Comparison of ENCODE assay signal across 12 cellular contexts in the genomic region with DNA sequence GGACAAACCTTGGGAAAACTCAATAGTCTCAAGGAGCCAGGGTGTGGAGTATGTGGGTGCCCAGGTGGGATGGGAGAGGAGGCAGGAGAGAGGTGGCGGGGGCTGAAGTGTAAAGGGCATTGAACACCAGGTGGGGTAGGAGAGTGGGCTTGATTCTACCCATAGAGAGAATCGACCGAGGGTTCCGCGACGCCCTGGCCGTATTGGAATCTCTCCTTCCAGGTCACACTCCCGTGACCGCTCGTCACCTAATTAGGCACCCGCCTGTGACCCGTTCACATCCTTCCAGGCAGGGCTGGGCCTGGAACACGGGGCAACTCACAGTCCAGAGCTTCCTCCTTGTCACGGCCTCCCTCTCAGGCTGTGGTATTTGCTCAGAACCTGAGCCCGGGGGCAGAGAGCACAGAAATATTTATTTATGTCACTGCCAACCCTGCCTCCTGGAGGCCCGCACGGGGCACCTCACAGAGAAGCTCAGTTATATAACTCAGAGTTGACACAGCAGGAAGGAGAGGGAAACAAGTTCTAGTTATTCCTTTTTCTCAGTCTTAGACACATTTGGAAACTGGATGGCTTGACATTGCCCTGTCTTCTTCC. TPM values are rescaled to one million over a fixed set of nuclear protein-coding genes. Genes with fewer than 3 reads are reported as not detected.
DNase-seq lines count a peak whose midpoint lies in the region; ATAC-seq and TF ChIP-seq lines count a peak whose summit lies in the region.
"Had no signal": no experiment of that assay in that cellular context is flagged by ENCODE, and none has a peak within 500 bp of the region (broad histone marks: within the 10 kb centered on the region; RNA-seq: fewer than 3 reads in every experiment).

No MANE protein-coding gene starts in this region.

- ATAC-seq in activated naive CD8-positive, alpha-beta T cell treated with anti-CD3 and anti-CD28 coated beads, Interleukin-2, amount 10 ng/mL, durations not matched to agents 7 days and 5 days (ENCODE audit: low read depth): no peak
- no peak for ATAC-seq in activated naive CD8-positive, alpha-beta T cell treated with anti-CD3 and anti-CD28 coated beads, Interleukin-2, amount 50 U/mL, for 24 hours
- ATAC-seq in lower lobe of right lung: peak; percentile 96 to 97
- no peak for ATAC-seq in HG02885 (IDR thresholded peaks at IDR 0.05; ENCODE audit: poor library complexity, unreplicated experiment)
- ATAC-seq: activated T-cell treated with anti-CD3 and anti-CD28 coated beads, Interleukin-2, amount 50 U/mL, for 72 hours had no signal

- H3K27me3 Mint-ChIP-seq in activated naive CD8-positive, alpha-beta T cell treated with anti-CD3 and anti-CD28 coated beads, Interleukin-2, amount 10 ng/mL, durations not matched to agents 7 days and 5 days: peaks cover 11% of the 10 kb centered on the region
- no peaks in the 10 kb centered on the region for H3K27me3 Mint-ChIP-seq in activated naive CD8-positive, alpha-beta T cell treated with anti-CD3 and anti-CD28 coated beads, Interleukin-2, amount 50 U/mL, for 24 hours
- no peaks in the 10 kb centered on the region for H3K27me3 Mint-ChIP-seq in MCF 10A (ENCODE audit: insufficient read depth, unreplicated experiment)

- CTCF ChIA-PET in MCF 10A (lab: Yijun Ruan, JAX): interaction anchor here (0.7 kb wide), 1 partner anchor 21 kb away, joined by 3 read pairs; no protein-coding TSS in a partner anchor

- no peak for DNase-seq in activated naive CD8-positive, alpha-beta T cell treated with anti-CD3 and anti-CD28 coated beads, Interleukin-2, amount 10 ng/mL, durations not matched to agents 7 days and 5 days
- no peak for DNase-seq in activated naive CD8-positive, alpha-beta T cell treated with anti-CD3 and anti-CD28 coated beads, Interleukin-2, amount 50 U/mL, for 24 hours
- DNase-seq in MCF 10A (ENCODE audit: unreplicated experiment): peak; percentile 19
- DNase-seq in lower lobe of right lung: peak; percentile 86
- peak; percentile 76 for DNase-seq in ureter (ENCODE audit: low spot score)
- DNase-seq in stimulated activated CD4-positive, alpha-beta T cell treated with anti-CD3 and anti-CD28 coated beads, Interleukin-2, amount 100 ng/mL, for 48 hours: no peak
- DNase-seq in suprapubic skin (ENCODE audit: low spot score in 2 of 2): no peak
- DNase-seq: activated T-cell treated with anti-CD3 and anti-CD28 coated beads, Interleukin-2, amount 50 U/mL, for 72 hours; dorsolateral prefrontal cortex; MM.1S; tibial artery had no signal

- H3K9me3 Mint-ChIP-seq in activated naive CD8-positive, alpha-beta T cell treated with anti-CD3 and anti-CD28 coated beads, Interleukin-2, amount 10 ng/mL, durations not matched to agents 7 days and 5 days: no peaks in the 10 kb centered on the region
- H3K9me3 Mint-ChIP-seq in activated naive CD8-positive, alpha-beta T cell treated with anti-CD3 and anti-CD28 coated beads, Interleukin-2, amount 50 U/mL, for 24 hours: no peaks in the 10 kb centered on the region
- no peaks in the 10 kb centered on the region for H3K9me3 Mint-ChIP-seq in MCF 10A (ENCODE audit: unreplicated experiment)
- H3K9me3 Mint-ChIP-seq: activated T-cell treated with anti-CD3 and anti-CD28 coated beads, Interleukin-2, amount 50 U/mL, for 72 hours had no signal

- TF ChIP-seq CTCF in MCF 10A (IDR thresholded peaks at IDR 0.05; ENCODE audit: unreplicated experiment) (no peak), lower lobe of right lung (IDR thresholded peaks at IDR 0.05) (no peak), suprapubic skin (IDR thresholded peaks at IDR 0.05) (no peak)

- POLR2A ChIA-PET in activated naive CD8-positive, alpha-beta T cell treated with anti-CD3 and anti-CD28 coated beads, Interleukin-2, amount 10 ng/mL, durations not matched to agents 7 days and 5 days (lab: Charles Lee): no interaction called here
- POLR2A ChIA-PET in MCF 10A (lab: Yijun Ruan, JAX): no interaction called here

- intact Hi-C loops in MCF 10A (cut with micrococcal nuclease): no loop called here
- intact Hi-C loops in lower lobe of right lung (cut with DNase I): no loop called here

- BruUV-seq in MCF 10A (replicated peaks; lab: Mats Ljungman, UMichigan): no TSS peak

- peaks cover 1% of the 10 kb centered on the region for H3K36me3 Mint-ChIP-seq in activated naive CD8-positive, alpha-beta T cell treated with anti-CD3 and anti-CD28 coated beads, Interleukin-2, amount 10 ng/mL, durations not matched to agents 7 days and 5 days
- H3K36me3 Mint-ChIP-seq in activated naive CD8-positive, alpha-beta T cell treated with anti-CD3 and anti-CD28 coated beads, Interleukin-2, amount 50 U/mL, for 24 hours (ENCODE audit: low read depth): no peaks in the 10 kb centered on the region
- H3K36me3 Mint-ChIP-seq in MCF 10A (ENCODE audit: insufficient read depth, unreplicated experiment): no peaks in the 10 kb centered on the region

- TF ChIP-seq POLR2A in suprapubic skin (IDR thresholded peaks at IDR 0.05): no peak

- H3K36me3 ChIP-seq in lower lobe of right lung: no peaks in the 10 kb centered on the region
- no peaks in the 10 kb centered on the region for H3K36me3 ChIP-seq in suprapubic skin
- H3K36me3 ChIP-seq: tibial artery had no signal

- peaks cover 16% of the 10 kb centered on the region for H3K4me1 Mint-ChIP-seq in activated naive CD8-positive, alpha-beta T cell treated with anti-CD3 and anti-CD28 coated beads, Interleukin-2, amount 10 ng/mL, durations not matched to agents 7 days and 5 days
- H3K4me1 Mint-ChIP-seq in activated naive CD8-positive, alpha-beta T cell treated with anti-CD3 and anti-CD28 coated beads, Interleukin-2, amount 50 U/mL, for 24 hours: peaks cover 16% of the 10 kb centered on the region
- H3K4me1 Mint-ChIP-seq in MCF 10A (ENCODE audit: insufficient read depth, unreplicated experiment): peaks cover 2% of the 10 kb centered on the region

- H3K9me3 ChIP-seq in lower lobe of right lung: no peaks in the 10 kb centered on the region
- H3K9me3 ChIP-seq in suprapubic skin: no peaks in the 10 kb centered on the region
- H3K9me3 ChIP-seq: tibial artery had no signal

- H3K27ac ChIP-seq in lower lobe of right lung (peak overlapping the region; percentile 77), suprapubic skin (no peak overlapping the region)
- H3K27ac ChIP-seq: dorsolateral prefrontal cortex, tibial artery had no signal

- no peak for TF ChIP-seq EP300 in suprapubic skin (IDR thresholded peaks at IDR 0.05)

- peak overlapping the region; percentile 32 for H3K27ac Mint-ChIP-seq in activated naive CD8-positive, alpha-beta T cell treated with anti-CD3 and anti-CD28 coated beads, Interleukin-2, amount 10 ng/mL, durations not matched to agents 7 days and 5 days
- no peak overlapping the region for H3K27ac Mint-ChIP-seq in activated naive CD8-positive, alpha-beta T cell treated with anti-CD3 and anti-CD28 coated beads, Interleukin-2, amount 50 U/mL, for 24 hours
- H3K27ac Mint-ChIP-seq in MCF 10A (ENCODE audit: low read depth, unreplicated experiment): peak overlapping the region; percentile 28
- H3K27ac Mint-ChIP-seq: activated T-cell treated with anti-CD3 and anti-CD28 coated beads, Interleukin-2, amount 50 U/mL, for 72 hours had no signal

- H3K27me3 ChIP-seq in lower lobe of right lung (ENCODE audit: low read depth) (no peaks in the 10 kb centered on the region), suprapubic skin (no peaks in the 10 kb centered on the region)
- H3K27me3 ChIP-seq: dorsolateral prefrontal cortex had no signal

- no peak overlapping the region for H3K4me3 ChIP-seq in lower lobe of right lung
- H3K4me3 ChIP-seq in suprapubic skin: no peak overlapping the region
- H3K4me3 ChIP-seq: dorsolateral prefrontal cortex, tibial artery had no signal

- 41% methylated on average over 17 of the region's 17 CpGs for WGBS in suprapubic skin

- H3K4me1 ChIP-seq in lower lobe of right lung: peaks cover 4% of the 10 kb centered on the region
- peaks cover 7% of the 10 kb centered on the region for H3K4me1 ChIP-seq in suprapubic skin

- H3K4me3 Mint-ChIP-seq in activated naive CD8-positive, alpha-beta T cell treated with anti-CD3 and anti-CD28 coated beads, Interleukin-2, amount 10 ng/mL, durations not matched to agents 7 days and 5 days: no peak overlapping the region
- no peak overlapping the region for H3K4me3 Mint-ChIP-seq in activated naive CD8-positive, alpha-beta T cell treated with anti-CD3 and anti-CD28 coated beads, Interleukin-2, amount 50 U/mL, for 24 hours
- H3K4me3 Mint-ChIP-seq in MCF 10A (ENCODE audit: unreplicated experiment): no peak overlapping the region
- H3K4me3 Mint-ChIP-seq: activated T-cell treated with anti-CD3 and anti-CD28 coated beads, Interleukin-2, amount 50 U/mL, for 72 hours had no signal

RNA-seq across cellular contexts. Expression of a gene that starts 12.0 kb away (rescaled TPM):
- under 1 TPM; 0.19 to 0.23 TPM for total RNA-seq in activated naive CD8-positive, alpha-beta T cell treated with anti-CD3 and anti-CD28 coated beads, Interleukin-2, amount 10 ng/mL, durations not matched to agents 7 days and 5 days
- not detected in 2 replicates for total RNA-seq in MCF 10A (2022)
- total RNA-seq in lower lobe of right lung: 9.2 TPM
- 0.73 TPM for total RNA-seq in ureter
- total RNA-seq in suprapubic skin: 1 to 10 TPM in 1 of 4 donors, under 1 TPM in 2, not detected in 1; 0.24 to 1.1 (median 0.34) TPM

Comparison
In these comparisons a context has a peak if more than half of its experiments do, and no peak if none do; other contexts are left out.
1. ATAC-seq: peak in lower lobe of right lung (2 of 2); none in activated naive CD8-positive, alpha-beta T cell treated with anti-CD3 and anti-CD28 coated beads, Interleukin-2, amount 10 ng/mL, durations not matched to agents 7 days and 5 days (single experiment), activated naive CD8-positive, alpha-beta T cell treated with anti-CD3 and anti-CD28 coated beads, Interleukin-2, amount 50 U/mL, for 24 hours (single experiment) and HG02885 (single experiment).
2. DNase-seq: peak in MCF 10A (single experiment), lower lobe of right lung (single experiment) and ureter (single experiment); none in activated naive CD8-positive, alpha-beta T cell treated with anti-CD3 and anti-CD28 coated beads, Interleukin-2, amount 10 ng/mL, durations not matched to agents 7 days and 5 days (single experiment), activated naive CD8-positive, alpha-beta T cell treated with anti-CD3 and anti-CD28 coated beads, Interleukin-2, amount 50 U/mL, for 24 hours (single experiment), stimulated activated CD4-positive, alpha-beta T cell treated with anti-CD3 and anti-CD28 coated beads, Interleukin-2, amount 100 ng/mL, for 48 hours (0 of 2) and suprapubic skin (0 of 2).